ENCODE assay signal across 8 cellular contexts in genomic region chr9:38432922-38433510, GRCh38. TPM values are rescaled to one million over a fixed set of nuclear protein-coding genes. Genes with fewer than 3 reads are reported as not detected.
DNase-seq lines count a peak whose midpoint lies in the region; ATAC-seq, FAIRE-seq and TF ChIP-seq lines count a peak whose summit lies in the region.

No MANE protein-coding gene starts in this region.

- H3K23me2 ChIP-seq in H1 (ENCODE audit: low read depth, low read length) = no peaks in the 10 kb centered on the region

- H3K9me3 ChIP-seq in BLaER1 (no peaks in the 10 kb centered on the region), H1 (ENCODE audit: insufficient read depth in 2 of 2, low read depth in 1 of 2, low read length in 1 of 2) (0 out of 4 replicates have a peak, but pooled peaks cover 0 to 5% of the 10 kb centered on the region in 2 experiments), osteoblast (ENCODE audit: low read depth, low read length) (no peaks in the 10 kb centered on the region)

- POLR2A ChIA-PET in H1 (lab: Charles Lee; ENCODE audit: partially characterized antibody) = no interaction called here

- H3K36me3 ChIP-seq in BLaER1 (no peaks in the 10 kb centered on the region), H1 (ENCODE audit: control insufficient read depth in 2 of 4, insufficient read depth in 4 of 4, low read length in 3 of 4) (no peaks in the 10 kb centered on the region), osteoblast (ENCODE audit: insufficient read depth, low read length) (no peaks in the 10 kb centered on the region), H7 (replicated peaks; ENCODE audit: control insufficient read depth, insufficient read depth, low read length) (no peaks in the 10 kb centered on the region)

- no peak overlapping the region for H2BK5ac ChIP-seq in H1 (ENCODE audit: low read depth, low read length)

- no peak overlapping the region; the same call in 1 of the 2 replicates for H2BK20ac ChIP-seq in H1 (ENCODE audit: low read length)

- no peak overlapping the region for H2BK120ac ChIP-seq in H1 (replicated peaks; ENCODE audit: low read depth, low read length)

- H3K4ac ChIP-seq in H1 (replicated peaks; ENCODE audit: insufficient read length, low read depth, low read length) = no peak overlapping the region

- no peak overlapping the region for H2BK15ac ChIP-seq in H1 (ENCODE audit: low read length)

- H2AFZ ChIP-seq in H1 (ENCODE audit: low read length) = no peak overlapping the region
- no peak overlapping the region for H2AFZ ChIP-seq in osteoblast (ENCODE audit: low read length)

- TF ChIP-seq RAD21 in H1 (IDR thresholded peaks at IDR 0.05 in 1 of 2, conservative IDR thresholded peaks at IDR 0.05 in 1 of 2; ENCODE audit: low read depth in 2 of 2, low read length in 2 of 2) = peak; percentile 55 to 62

- H3K18ac ChIP-seq in H1 (ENCODE audit: extremely low read depth, low read length) = no peak overlapping the region

- no peak overlapping the region for H2AK5ac ChIP-seq in H1 (ENCODE audit: low read depth, low read length)

- H3K27me3 ChIP-seq in BLaER1 = no peaks in the 10 kb centered on the region
- peaks cover 0 to 4% (median under 1%) of the 10 kb centered on the region in 4 experiments; a peak in 3 of 7 replicates for H3K27me3 ChIP-seq in H1 (replicated peaks in 1 of 4; ENCODE audit: control insufficient read depth in 3 of 4, extremely low read depth in 1 of 4, insufficient read depth in 3 of 4, low read length in 3 of 4)
- peaks cover 19% of the 10 kb centered on the region for H3K27me3 ChIP-seq in osteoblast (ENCODE audit: insufficient read depth, low read length)
- no peaks in the 10 kb centered on the region for H3K27me3 ChIP-seq in H7 (ENCODE audit: control insufficient read depth, insufficient read depth, low read length)

- no peak for ATAC-seq in HG02588 (IDR thresholded peaks at IDR 0.05; ENCODE audit: unreplicated experiment)

- H3K4me2 ChIP-seq in BLaER1 (peak overlapping the region; percentile 6; the same call in 1 of the 2 replicates), H1 (ENCODE audit: insufficient read depth in 1 of 2, low read depth in 2 of 2, low read length in 2 of 2) (no peak overlapping the region), osteoblast (ENCODE audit: insufficient read depth, low read length) (no peak overlapping the region)

- no peak overlapping the region for H3K14ac ChIP-seq in H1 (ENCODE audit: insufficient read length)

- H3K79me2 ChIP-seq in H1 (ENCODE audit: control insufficient read depth in 1 of 2, insufficient read depth in 2 of 2, low read length in 2 of 2) (no peaks in the 10 kb centered on the region), osteoblast (ENCODE audit: insufficient read depth, low read length) (no peaks in the 10 kb centered on the region)

- H3K79me1 ChIP-seq in H1 (ENCODE audit: low read depth, low read length) = no peaks in the 10 kb centered on the region

- FAIRE-seq in GM18507 (lab: Jason Lieb, UNC) = peak; percentile 78
- FAIRE-seq in H1 (lab: Jason Lieb, UNC) = peak; percentile 42

- no peak overlapping the region for H3K9ac ChIP-seq in BLaER1
- no peak overlapping the region for H3K9ac ChIP-seq in H1 (replicated peaks in 1 of 4; ENCODE audit: extremely low read depth in 1 of 4, low read depth in 3 of 4, low read length in 3 of 4)

- no peak for TF ChIP-seq POLR2A in H1 (IDR thresholded peaks at IDR 0.05; ENCODE audit: control extremely low read depth in 1 of 2, low read depth in 2 of 2, low read length in 2 of 2)

- WGBS in H1 (ENCODE audit: extremely low coverage in 1 of 2, insufficient coverage in 1 of 2, insufficient read length in 1 of 2, insufficient replicate concordance in 2 of 2, low coverage in 1 of 2, low lambda C conversion rate in 2 of 2, missing lambda C conversion rate in 1 of 2), 2 experiments = 52% methylated on average over 3 of the region's 3 CpGs; no CpG with 5 or more reads in 1 of the 2 experiments

- TF ChIP-seq CTCF in H1 (IDR thresholded peaks at IDR 0.05; ENCODE audit: control extremely low read depth in 1 of 3, insufficient read depth in 1 of 3, low read depth in 1 of 3, low read length in 3 of 3) (peak in 2 of 3 experiments; percentile 55 to 61; a peak in 3 of 4 replicates), osteoblast (IDR thresholded peaks at IDR 0.05; ENCODE audit: extremely low read depth, low read depth, low read length) (peak; percentile 62)

- TF ChIP-seq EP300 in H1 (IDR thresholded peaks at IDR 0.05; ENCODE audit: borderline replicate concordance in 1 of 2, low read depth in 2 of 2, low read length in 2 of 2) = no peak

- no peak overlapping the region for H4K8ac ChIP-seq in H1 (ENCODE audit: extremely low read depth, insufficient read depth, low read length)

- peak overlapping the region; percentile 55; the same call in 1 of the 2 replicates for H2BK12ac ChIP-seq in H1 (ENCODE audit: low read depth, low read length)

- H3K4me1 ChIP-seq in BLaER1 (peaks cover 49% of the 10 kb centered on the region), H1 (replicated peaks in 1 of 4; ENCODE audit: control insufficient read depth in 3 of 4, insufficient read depth in 4 of 4, low read length in 3 of 4) (no peaks in the 10 kb centered on the region), osteoblast (ENCODE audit: insufficient read depth, low read length) (peaks cover 9% of the 10 kb centered on the region)

- no peak overlapping the region for H3K23ac ChIP-seq in H1 (ENCODE audit: insufficient read length)

- no peak overlapping the region for H3K4me3 ChIP-seq in BLaER1
- no peak overlapping the region for H3K4me3 ChIP-seq in H1 (ENCODE audit: extremely low read depth in 1 of 4, insufficient read depth in 2 of 4, low read depth in 3 of 4, low read length in 4 of 4)
- H3K4me3 ChIP-seq in osteoblast (ENCODE audit: insufficient read depth, low read length) = no peak overlapping the region
- H3K4me3 ChIP-seq in H7 (ENCODE audit: insufficient read depth, low read depth, low read length) = no peak overlapping the region

- no peak overlapping the region for H4K5ac ChIP-seq in H1 (ENCODE audit: insufficient read length, low read depth, low read length)

- DNase-seq in GM18507 (ENCODE audit: extremely low spot score, insufficient read length, low read depth) (no peak), NCI-H82 treated with DMSO at 0.1 percent for 48 hours (lab: John Stamatoyannopoulos, UW; ENCODE audit: unreplicated experiment) (peak; percentile 4), H1 (ENCODE audit: low read depth in 1 of 2, low spot score in 2 of 2) (no peak), osteoblast (ENCODE audit: insufficient read length, low spot score, missing footprints) (peak; percentile 44), H7 (no peak)
- DNase-seq in activated naive CD4-positive, alpha-beta T cell treated with anti-CD3 and anti-CD28 coated beads, Interleukin-2, amount 50 U/mL, for 16 hours = no peak

- H4K91ac ChIP-seq in H1 (replicated peaks; ENCODE audit: insufficient read length, low read length) = peak overlapping the region; percentile 52

- H3K56ac ChIP-seq in H1 (replicated peaks; ENCODE audit: insufficient read length, low read depth, low read length) = no peak overlapping the region

- H4K20me1 ChIP-seq in BLaER1 (no peaks in the 10 kb centered on the region), H1 (replicated peaks in 1 of 2; ENCODE audit: control insufficient read depth in 1 of 2, insufficient read depth in 2 of 2, low read length in 2 of 2) (no peaks in the 10 kb centered on the region), osteoblast (ENCODE audit: insufficient read depth, low read length) (no peaks in the 10 kb centered on the region)

- H3K27ac ChIP-seq in BLaER1 (no peak overlapping the region), H1 (ENCODE audit: low read depth, low read length) (no peak overlapping the region), osteoblast (ENCODE audit: low read depth, low read length) (no peak overlapping the region)

- CTCF ChIA-PET in H1 (lab: Charles Lee; ENCODE audit: partially characterized antibody) = interaction anchor here (0.5 to 6.2 kb wide), 26 partner anchors 9 to 270 kb away, joined by 3 to 50 read pairs (median 4); partner anchors contain the start of gene IGFBPL1

TF ChIP-seq in H1, 55 proteins besides CTCF, POLR2A, EP300 and RAD21 (continues in another document):
- no peak for TF ChIP-seq TAF1 (IDR thresholded peaks at IDR 0.05; ENCODE audit: low read depth, low read length)
- TF ChIP-seq TAF7 (optimal IDR thresholded peaks at IDR 0.05; ENCODE audit: borderline replicate concordance, low read depth, low read length) = no peak
- TF ChIP-seq TCF12 (IDR thresholded peaks at IDR 0.05; ENCODE audit: low read depth, low read length) = 0 out of 2 replicates have a peak, but pooled peaks have one; percentile 17
- no peak for TF ChIP-seq SAP30 (IDR thresholded peaks at IDR 0.05; ENCODE audit: insufficient read depth, insufficient replicate concordance, low read length)
- TF ChIP-seq FOSL1 (IDR thresholded peaks at IDR 0.05; ENCODE audit: insufficient read depth, low read depth, low read length) = no peak

RNA-seq across cellular contexts. Expression of gene IGFBPL1, which starts 8.8 kb away (rescaled TPM):
- total RNA-seq in H1 (2021; fragmentation: NEBNext Ultra II Directional; extraction: Animal tissue kit (Norgen Biotek cat#: 25700)) = 33.8 and 36.6 TPM in 2 replicates
- 30.9 and 31.3 TPM in 2 replicates for polyA plus RNA-seq in H1 (2011; rRNA removed)
- polyA plus RNA-seq in H1 (2011; cell fraction: cytosol; rRNA removed) = 42.2 TPM
- polyA plus RNA-seq in H1 (2011; cell fraction: nucleus; rRNA removed) = 23.0 TPM
- polyA plus RNA-seq in H1 (2012, experiment 1 of 2) = 36.6 to 43.7 TPM (median 39.6 TPM) in 4 replicates
- polyA plus RNA-seq in H1 (2012, experiment 2 of 2) = 20.7 TPM
- 21.9 TPM for polyA plus RNA-seq in H1 (2013, experiment 1 of 2)
- 22.9 TPM for polyA plus RNA-seq in H1 (2013, experiment 2 of 2)
- 43.9 and 44.9 TPM in 2 replicates for polyA minus RNA-seq in H1 (2011; rRNA and poly(A)+ RNA removed)
- 66.6 TPM for polyA minus RNA-seq in H1 (2011; cell fraction: cytosol; rRNA and poly(A)+ RNA removed)
- 31.0 TPM for polyA minus RNA-seq in H1 (2011; cell fraction: nucleus; rRNA and poly(A)+ RNA removed)
- total RNA-seq in osteoblast = 0.36 TPM in 1 of 2 replicates, not detected in the other
- total RNA-seq in H7 (2014; rRNA removed; shearing (Covaris generic)) = 86.4 and 92.1 TPM in 2 replicates

RNA-seq across cellular contexts. Expression of gene ALDH1B1, which starts 40.5 kb away (rescaled TPM):
- 78.5 and 78.7 TPM in 2 replicates for total RNA-seq in H1 (2021; fragmentation: NEBNext Ultra II Directional; extraction: Animal tissue kit (Norgen Biotek cat#: 25700))
- 41.6 and 52.4 TPM in 2 replicates for polyA plus RNA-seq in H1 (2011; rRNA removed)
- 53.9 TPM for polyA plus RNA-seq in H1 (2011; cell fraction: cytosol; rRNA removed)
- polyA plus RNA-seq in H1 (2011; cell fraction: nucleus; rRNA removed) = 44.8 TPM
- polyA plus RNA-seq in H1 (2012, experiment 1 of 2) = 51.5 to 64.7 TPM (median 54.2 TPM) in 4 replicates
- 34.2 TPM for polyA plus RNA-seq in H1 (2012, experiment 2 of 2)
- 37.2 TPM for polyA plus RNA-seq in H1 (2013, experiment 1 of 2)
- 38.1 TPM for polyA plus RNA-seq in H1 (2013, experiment 2 of 2)
- polyA minus RNA-seq in H1 (2011; rRNA and poly(A)+ RNA removed) = 84.4 and 92.7 TPM in 2 replicates
- 56.1 TPM for polyA minus RNA-seq in H1 (2011; cell fraction: cytosol; rRNA and poly(A)+ RNA removed)
- 29.8 TPM for polyA minus RNA-seq in H1 (2011; cell fraction: nucleus; rRNA and poly(A)+ RNA removed)
- total RNA-seq in osteoblast = 38.0 and 38.6 TPM in 2 replicates
- total RNA-seq in H7 (2014; rRNA removed; shearing (Covaris generic)) = 35.8 and 37.3 TPM in 2 replicates

Comparison
In these comparisons a context has a peak if more than half of its experiments do, and no peak if none do; other contexts are left out.
1. DNase-seq: peak in NCI-H82 treated with DMSO at 0.1 percent for 48 hours (single experiment) and osteoblast (single experiment); none in GM18507 (single experiment), H1 (0 of 2), activated naive CD4-positive, alpha-beta T cell treated with anti-CD3 and anti-CD28 coated beads, Interleukin-2, amount 50 U/mL, for 16 hours (single experiment) and H7 (single experiment).
2. RNA of gene IGFBPL1, which starts 8.8 kb away (total RNA-seq): 86.4 to 92.1 TPM in H7 and 33.8 to 36.6 TPM in H1; 0.36 TPM in osteoblast; every median in the first group is over 10 times any median in the second.